ENCODE assay signal across 10 cellular contexts in the genomic region with DNA sequence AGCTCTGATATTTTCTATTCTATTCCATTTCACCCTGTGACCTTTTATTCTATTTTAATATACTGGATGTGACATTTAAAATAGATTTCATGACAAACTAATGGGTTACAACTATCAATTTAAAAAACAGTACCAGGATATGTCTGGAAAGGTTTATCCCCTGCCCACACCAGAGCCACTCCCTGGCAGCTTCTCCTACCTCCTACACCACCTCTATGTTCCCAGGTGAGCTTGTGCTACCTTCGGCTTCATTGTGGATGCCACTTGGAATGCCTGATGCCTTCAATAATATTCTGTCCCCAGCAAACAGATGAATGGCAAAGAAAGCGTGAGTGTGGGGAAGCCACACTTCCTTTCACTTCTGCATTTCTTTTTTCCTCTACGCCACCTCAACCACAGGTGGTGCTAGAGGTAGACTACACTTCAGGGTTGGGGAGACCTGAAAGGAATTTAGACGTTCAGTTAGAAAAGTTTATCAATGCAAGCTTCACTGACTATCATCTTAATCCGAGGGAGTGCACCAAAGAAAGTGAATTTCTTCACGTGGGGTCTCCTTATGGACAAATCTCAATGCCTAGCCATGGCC.
DNase-seq lines count a peak whose midpoint lies in the region; ATAC-seq and TF ChIP-seq lines count a peak whose summit lies in the region.
"Had no signal": no experiment of that assay in that cellular context is flagged by ENCODE, and none has a peak within 500 bp of the region (broad histone marks: within the 10 kb centered on the region; RNA-seq: fewer than 3 reads in every experiment).

No MANE protein-coding gene starts in this region.

- CTCF ChIA-PET in activated B cell treated with CpG ODN at 0.5 μM for 24 hours (lab: Charles Lee): interaction anchor here (1.0 to 1.3 kb wide), 3 partner anchors 41 to 168 kb away, joined by 3 to 5 read pairs (median 4); no protein-coding TSS in a partner anchor

- H3K9me3 Mint-ChIP-seq in activated B cell treated with CpG ODN at 0.5 μM for 24 hours: no peaks in the 10 kb centered on the region

- no peak for TF ChIP-seq POLR2A in adrenal gland (IDR thresholded peaks at IDR 0.05)

- H3K27ac ChIP-seq in adrenal gland: no peak overlapping the region

- H3K36me3 Mint-ChIP-seq in activated B cell treated with CpG ODN at 0.5 μM for 24 hours (ENCODE audit: low read depth): no peaks in the 10 kb centered on the region
- H3K36me3 Mint-ChIP-seq: activated naive CD8-positive, alpha-beta T cell had no signal

- H3K4me1 ChIP-seq in adrenal gland (replicated peaks in 1 of 2): no peaks in the 10 kb centered on the region

- peaks cover 3% of the 10 kb centered on the region for H3K27me3 ChIP-seq in adrenal gland

- intact Hi-C loops in activated B cell treated with CpG ODN at 0.5 μM for 24 hours (cut with micrococcal nuclease): loop anchor here (1.0 to 10.0 kb wide), 4 partner anchors 140 to 743 kb away; a partner anchor contains a TSS
- intact Hi-C loops in adrenal gland (cut with DNase I): no loop called here

- H3K36me3 ChIP-seq in adrenal gland (replicated peaks in 1 of 2): no peaks in the 10 kb centered on the region

- H3K4me3 ChIP-seq in adrenal gland: no peak overlapping the region

- H3K4me3 Mint-ChIP-seq in activated B cell treated with CpG ODN at 0.5 μM for 24 hours: no peak overlapping the region
- H3K4me3 Mint-ChIP-seq: activated naive CD8-positive, alpha-beta T cell had no signal

- H3K4me1 Mint-ChIP-seq in activated B cell treated with CpG ODN at 0.5 μM for 24 hours: peaks cover 6% of the 10 kb centered on the region

- POLR2A ChIA-PET in activated B cell treated with CpG ODN at 0.5 μM for 24 hours (lab: Charles Lee): interaction anchor here (0.7 kb wide), 1 partner anchor 723 kb away, joined by 3 read pairs; no protein-coding TSS in a partner anchor

- no peak for TF ChIP-seq CTCF in activated B cell treated with CpG ODN at 0.5 μM for 24 hours (IDR thresholded peaks at IDR 0.05)
- TF ChIP-seq CTCF in adrenal gland (IDR thresholded peaks at IDR 0.05): no peak

- ATAC-seq in GM18861 (IDR thresholded peaks at IDR 0.05; ENCODE audit: unreplicated experiment): peak; percentile 100
- peak; percentile 100 for ATAC-seq in GM21529 (IDR thresholded peaks at IDR 0.05; ENCODE audit: unreplicated experiment)
- ATAC-seq in HG03139 (IDR thresholded peaks at IDR 0.05; ENCODE audit: unreplicated experiment): peak; percentile 100
- peak; percentile 94 for ATAC-seq in activated B cell treated with CpG ODN at 0.5 μM for 24 hours (ENCODE audit: low read depth)

- DNase-seq in activated B cell treated with CpG ODN at 0.5 μM for 24 hours: no peak
- no peak for DNase-seq in kidney glomerular epithelial cell (lab: John Stamatoyannopoulos, UW)
- DNase-seq in NCI-H1417 treated with DMSO at 0.1 percent for 48 hours (lab: John Stamatoyannopoulos, UW): no peak
- no peak for DNase-seq in adrenal gland
- no peak for DNase-seq in COLO668 (lab: John Stamatoyannopoulos, UW; ENCODE audit: unreplicated experiment)
- DNase-seq: T-helper 9 cell had no signal

- H3K27ac Mint-ChIP-seq in activated B cell treated with CpG ODN at 0.5 μM for 24 hours: no peak overlapping the region
- H3K27ac Mint-ChIP-seq: activated naive CD8-positive, alpha-beta T cell had no signal

- no peaks in the 10 kb centered on the region for H3K9me3 ChIP-seq in adrenal gland (replicated peaks in 1 of 3)

- 68 to 80% (median 75%) methylated on average over 6 of the region's 6 CpGs for WGBS in adrenal gland, 4 donors

- peaks cover 32% of the 10 kb centered on the region for H3K27me3 Mint-ChIP-seq in activated B cell treated with CpG ODN at 0.5 μM for 24 hours
